ENCODE assay signal across 2 cellular contexts in genomic region chr10:47750360-47750759, GRCh38. TPM values are rescaled to one million over a fixed set of nuclear protein-coding genes. Genes with fewer than 3 reads are reported as not detected.
"Had no signal": no experiment of that assay in that cellular context is flagged by ENCODE, and none has a peak within 500 bp of the region (broad histone marks: within the 10 kb centered on the region; RNA-seq: fewer than 3 reads in every experiment).

No MANE protein-coding gene starts in this region.

RNA-seq across cellular contexts. Expression of gene SYT15B, which starts 13.0 kb away (rescaled TPM):
- total RNA-seq: activated B cell treated with CpG ODN at 0.5 μM for 24 hours; activated CD4-positive, alpha-beta T cell treated with anti-CD3 and anti-CD28 coated beads, Interleukin-2, amount 10 ng/mL, durations not matched to agents 24 days and 14 days had no signal
